In genomic region chr5:113060410-113061025, GRCh38 we compare ENCODE assay signal across 16 cellular contexts.
"Had no signal": no experiment of that assay in that cellular context is flagged by ENCODE, and none has a peak within 500 bp of the region (broad histone marks: within the 10 kb centered on the region; RNA-seq: fewer than 3 reads in every experiment).

No MANE protein-coding gene starts in this region.

- H3K27me3 ChIP-seq: sigmoid colon had no signal

- H3K27me3 Mint-ChIP-seq: activated CD4-positive, alpha-beta memory T cell treated with anti-CD3 and anti-CD28 coated beads for 36 hours; activated naive CD8-positive, alpha-beta T cell treated with anti-CD3 and anti-CD28 coated beads, Interleukin-2, amount 50 U/mL, for 24 hours; central memory CD8-positive, alpha-beta T cell; naive thymus-derived CD4-positive, alpha-beta T cell; stimulated activated naive CD8-positive, alpha-beta T cell treated with anti-CD3 and anti-CD28 coated beads, Interleukin-15, Interleukin-2, amounts not matched to agents 100 ng/mL and 50 ng/mL, for 24 hours had no signal

- H3K9me3 ChIP-seq: sigmoid colon had no signal

- H3K4me3 ChIP-seq: lung, sigmoid colon had no signal

- ATAC-seq: activated naive CD8-positive, alpha-beta T cell treated with anti-CD3 and anti-CD28 coated beads, Interleukin-2, amount 50 U/mL, for 24 hours; esophagus mucosa; left colon; naive thymus-derived CD4-positive, alpha-beta T cell had no signal

- H3K4me1 ChIP-seq: sigmoid colon had no signal

- H3K9me3 Mint-ChIP-seq: activated CD4-positive, alpha-beta memory T cell treated with anti-CD3 and anti-CD28 coated beads for 36 hours; activated naive CD8-positive, alpha-beta T cell treated with anti-CD3 and anti-CD28 coated beads, Interleukin-2, amount 50 U/mL, for 24 hours; activated T-helper 1 cell treated with anti-CD3 and anti-CD28 coated beads, Interleukin-12 subunit alpha, Interleukin-12 subunit beta, Interleukin-2, Interleukin-4 antibody, amounts not matched to agents 30 ng/mL and 10 ng/mL and 1 ng/mL, durations not matched to agents 14 hours and 24 hours and 36 hours; central memory CD8-positive, alpha-beta T cell; immature natural killer cell; naive thymus-derived CD4-positive, alpha-beta T cell; stimulated activated naive CD8-positive, alpha-beta T cell treated with anti-CD3 and anti-CD28 coated beads, Interleukin-15, Interleukin-2, amounts not matched to agents 100 ng/mL and 50 ng/mL, for 24 hours had no signal

- DNase-seq: activated CD4-positive, alpha-beta memory T cell treated with anti-CD3 and anti-CD28 coated beads for 36 hours; activated CD4-positive, alpha-beta T cell treated with anti-CD3 and anti-CD28 coated beads for 1 hour; activated CD8-positive, alpha-beta memory T cell treated with anti-CD3 and anti-CD28 coated beads, Interleukin-2, amount 50 U/mL, for 48 hours; activated naive CD4-positive, alpha-beta T cell; activated naive CD8-positive, alpha-beta T cell treated with anti-CD3 and anti-CD28 coated beads, Interleukin-2, amount 50 U/mL, for 24 hours; effector memory CD4-positive, alpha-beta T cell; immature natural killer cell; left colon; naive thymus-derived CD4-positive, alpha-beta T cell; sigmoid colon; stimulated activated CD4-positive, alpha-beta T cell treated with anti-CD3 and anti-CD28 coated beads, Interleukin-2, amount 100 ng/mL, for 24 hours had no signal

- H3K4me3 Mint-ChIP-seq: activated CD4-positive, alpha-beta memory T cell treated with anti-CD3 and anti-CD28 coated beads for 36 hours; activated naive CD8-positive, alpha-beta T cell treated with anti-CD3 and anti-CD28 coated beads, Interleukin-2, amount 50 U/mL, for 24 hours; activated T-helper 1 cell treated with anti-CD3 and anti-CD28 coated beads, Interleukin-12 subunit alpha, Interleukin-12 subunit beta, Interleukin-2, Interleukin-4 antibody, amounts not matched to agents 30 ng/mL and 10 ng/mL and 1 ng/mL, durations not matched to agents 14 hours and 24 hours and 36 hours; central memory CD8-positive, alpha-beta T cell; immature natural killer cell; stimulated activated naive CD8-positive, alpha-beta T cell treated with anti-CD3 and anti-CD28 coated beads, Interleukin-15, Interleukin-2, amounts not matched to agents 100 ng/mL and 50 ng/mL, for 24 hours had no signal

- H3K36me3 Mint-ChIP-seq: activated CD4-positive, alpha-beta memory T cell treated with anti-CD3 and anti-CD28 coated beads for 36 hours; immature natural killer cell had no signal

- H3K27ac Mint-ChIP-seq: activated CD4-positive, alpha-beta memory T cell treated with anti-CD3 and anti-CD28 coated beads for 36 hours; activated naive CD8-positive, alpha-beta T cell treated with anti-CD3 and anti-CD28 coated beads, Interleukin-2, amount 50 U/mL, for 24 hours; activated T-helper 1 cell treated with anti-CD3 and anti-CD28 coated beads, Interleukin-12 subunit alpha, Interleukin-12 subunit beta, Interleukin-2, Interleukin-4 antibody, amounts not matched to agents 30 ng/mL and 10 ng/mL and 1 ng/mL, durations not matched to agents 14 hours and 24 hours and 36 hours; immature natural killer cell; stimulated activated naive CD8-positive, alpha-beta T cell treated with anti-CD3 and anti-CD28 coated beads, Interleukin-15, Interleukin-2, amounts not matched to agents 100 ng/mL and 50 ng/mL, for 24 hours had no signal

- H3K27ac ChIP-seq: sigmoid colon had no signal
